ENCODE assay signal across 17 cellular contexts in the genomic region with DNA sequence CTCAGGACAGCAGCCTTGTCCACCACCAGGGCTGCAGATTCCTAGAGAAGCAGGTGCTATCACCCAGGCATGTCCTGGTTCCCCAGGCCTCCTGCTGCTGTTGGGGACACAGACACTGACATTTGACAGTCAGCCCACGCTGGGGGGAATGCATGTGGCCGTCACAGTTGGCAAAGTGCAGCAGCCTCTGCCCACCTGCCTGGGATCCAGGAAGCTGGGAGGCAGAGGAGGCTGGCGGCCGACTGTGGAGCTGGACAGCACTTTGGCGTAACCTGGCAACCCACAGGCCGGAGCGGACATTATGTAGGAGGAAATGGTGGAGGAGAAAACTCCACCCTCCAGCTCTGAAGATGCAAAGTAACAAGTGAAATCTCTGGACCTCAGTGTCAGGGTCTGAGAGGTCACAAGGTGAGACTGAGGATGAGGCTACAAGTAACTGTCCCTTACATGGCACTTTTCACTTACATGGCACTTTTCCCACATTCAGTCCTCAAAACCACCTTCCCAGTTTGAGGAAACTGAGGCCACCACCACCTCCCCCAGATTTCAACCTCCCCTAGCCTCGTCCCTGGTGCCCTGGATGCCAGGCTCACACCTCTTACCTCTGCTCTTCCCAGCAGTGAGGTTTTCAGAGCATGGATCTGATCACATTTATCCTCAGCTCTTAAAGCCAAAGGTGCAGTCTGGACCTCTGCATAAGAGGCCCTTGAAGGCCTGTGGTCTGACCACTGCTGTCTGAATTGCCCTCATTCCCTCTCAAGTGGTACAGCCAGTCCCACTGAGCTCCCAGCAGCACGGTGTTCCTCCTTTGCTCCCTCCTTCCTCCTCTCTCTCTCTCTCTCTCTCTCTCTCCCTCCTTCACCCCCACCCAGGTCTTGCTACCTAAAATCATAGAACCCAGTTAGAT. TPM values are rescaled to one million over a fixed set of nuclear protein-coding genes. Genes with fewer than 3 reads are reported as not detected.
A peak's percentile ranks its signal among the peaks of the same experiment; 100 is the strongest.
DNase-seq lines count a peak whose midpoint lies in the region; ATAC-seq and TF ChIP-seq lines count a peak whose summit lies in the region.
"Had no signal": no experiment of that assay in that cellular context is flagged by ENCODE, and none has a peak within 500 bp of the region (broad histone marks: within the 10 kb centered on the region; RNA-seq: fewer than 3 reads in every experiment).

No MANE protein-coding gene starts in this region.

- no peak overlapping the region for H3K4me3 Mint-ChIP-seq in activated naive CD8-positive, alpha-beta T cell treated with anti-CD3 and anti-CD28 coated beads, Interleukin-2, amount 10 ng/mL, durations not matched to agents 7 days and 5 days
- no peak overlapping the region for H3K4me3 Mint-ChIP-seq in activated naive CD8-positive, alpha-beta T cell treated with anti-CD3 and anti-CD28 coated beads for 36 hours
- no peak overlapping the region for H3K4me3 Mint-ChIP-seq in naive thymus-derived CD8-positive, alpha-beta T cell
- H3K4me3 Mint-ChIP-seq: IgD-negative memory B cell had no signal

- H3K36me3 ChIP-seq in RWPE2 (ENCODE audit: low read depth), result peaks cover 19% of the 10 kb centered on the region
- H3K36me3 ChIP-seq in lung (ENCODE audit: control insufficient read depth in 2 of 2, insufficient read depth in 2 of 2, low read length in 2 of 2), result peaks cover 0 to 3% of the 10 kb centered on the region in 2 donors
- H3K36me3 ChIP-seq in upper lobe of left lung, result peaks cover 0 to 4% (median 0%) of the 10 kb centered on the region in 4 donors
- peaks cover 0 to 20% of the 10 kb centered on the region in 2 donors for H3K36me3 ChIP-seq in psoas muscle (ENCODE audit: insufficient read depth in 1 of 2, low read depth in 1 of 2)

- intact Hi-C loops in psoas muscle (cut with DNase I), result no loop called here

- H3K4me3 ChIP-seq in RWPE2 (ENCODE audit: severe bottlenecking) (no peak overlapping the region), lung (no peak overlapping the region), upper lobe of left lung (no peak overlapping the region), psoas muscle (no peak overlapping the region)
- H3K4me3 ChIP-seq: BLaER1 treated with 17β-estradiol and CSF1 and Interleukin-3, amounts not matched to agents 10 nM and 100 nM had no signal

- H3K27me3 ChIP-seq in RWPE2 (ENCODE audit: insufficient read depth, poor library complexity, severe bottlenecking) (no peaks in the 10 kb centered on the region), lung (ENCODE audit: control insufficient read depth, insufficient read depth) (no peaks in the 10 kb centered on the region), upper lobe of left lung (no peaks in the 10 kb centered on the region), psoas muscle (ENCODE audit: insufficient read depth in 3 of 3, low read length in 2 of 3) (no peaks in the 10 kb centered on the region)
- H3K27me3 ChIP-seq: BLaER1 treated with 17β-estradiol and CSF1 and Interleukin-3, amounts not matched to agents 10 nM and 100 nM had no signal

- H3K4me1 ChIP-seq in RWPE2 (ENCODE audit: insufficient read depth, poor library complexity, severe bottlenecking) (no peaks in the 10 kb centered on the region), lung (ENCODE audit: control insufficient read depth in 2 of 2, insufficient read depth in 2 of 2, low read length in 2 of 2) (peaks cover 0 to 3% of the 10 kb centered on the region in 2 donors), upper lobe of left lung (peaks cover 0 to 15% (median 7%) of the 10 kb centered on the region in 4 donors), psoas muscle (no peaks in the 10 kb centered on the region)
- H3K4me1 ChIP-seq: Caco-2 had no signal

- H3K27ac Mint-ChIP-seq in activated naive CD8-positive, alpha-beta T cell treated with anti-CD3 and anti-CD28 coated beads, Interleukin-2, amount 10 ng/mL, durations not matched to agents 7 days and 5 days, result peak overlapping the region; percentile 11
- no peak overlapping the region for H3K27ac Mint-ChIP-seq in activated naive CD8-positive, alpha-beta T cell treated with anti-CD3 and anti-CD28 coated beads for 36 hours
- H3K27ac Mint-ChIP-seq in naive thymus-derived CD8-positive, alpha-beta T cell, result peak overlapping the region in 1 of 10 donors; percentile 21

- no peak overlapping the region for H3K27ac ChIP-seq in RWPE2 (ENCODE audit: poor library complexity, severe bottlenecking)
- peak overlapping the region in 1 of 2 donors; percentile 70 for H3K27ac ChIP-seq in lung (ENCODE audit: low read depth in 1 of 2, low read length in 1 of 2)
- peak overlapping the region in 3 of 4 donors; percentile 20 to 62 (median 44) for H3K27ac ChIP-seq in upper lobe of left lung
- no peak overlapping the region for H3K27ac ChIP-seq in psoas muscle
- H3K27ac ChIP-seq: BLaER1 treated with 17β-estradiol and CSF1 and Interleukin-3, amounts not matched to agents 10 nM and 100 nM had no signal

- no peak for TF ChIP-seq CTCF in RWPE2 (IDR thresholded peaks at IDR 0.05; ENCODE audit: poor library complexity, severe bottlenecking)
- TF ChIP-seq CTCF in lung (IDR thresholded peaks at IDR 0.05; ENCODE audit: control extremely low read depth, extremely low read depth), result no peak
- no peak for TF ChIP-seq CTCF in upper lobe of left lung (IDR thresholded peaks at IDR 0.05)
- no peak for TF ChIP-seq CTCF in psoas muscle (IDR thresholded peaks at IDR 0.05)

- POLR2A ChIA-PET in activated naive CD8-positive, alpha-beta T cell treated with anti-CD3 and anti-CD28 coated beads, Interleukin-2, amount 10 ng/mL, durations not matched to agents 7 days and 5 days (lab: Charles Lee), result interaction anchor here (0.6 to 1.0 kb wide), 3 partner anchors 9 to 425 kb away, joined by 3 to 4 read pairs (median 3); partner anchors contain the start of genes DYNLRB1 and MAP1LC3A
- POLR2A ChIA-PET in naive thymus-derived CD8-positive, alpha-beta T cell (lab: Charles Lee), result no interaction called here

- no peaks in the 10 kb centered on the region for H3K27me3 Mint-ChIP-seq in activated naive CD8-positive, alpha-beta T cell treated with anti-CD3 and anti-CD28 coated beads, Interleukin-2, amount 10 ng/mL, durations not matched to agents 7 days and 5 days
- H3K27me3 Mint-ChIP-seq in activated naive CD8-positive, alpha-beta T cell treated with anti-CD3 and anti-CD28 coated beads for 36 hours, result no peaks in the 10 kb centered on the region
- no peaks in the 10 kb centered on the region for H3K27me3 Mint-ChIP-seq in naive thymus-derived CD8-positive, alpha-beta T cell
- H3K27me3 Mint-ChIP-seq: IgD-negative memory B cell had no signal

- no peak for TF ChIP-seq POLR2A in upper lobe of left lung (IDR thresholded peaks at IDR 0.05)

- H3K4me1 Mint-ChIP-seq in activated naive CD8-positive, alpha-beta T cell treated with anti-CD3 and anti-CD28 coated beads, Interleukin-2, amount 10 ng/mL, durations not matched to agents 7 days and 5 days, result peaks cover 12% of the 10 kb centered on the region
- H3K4me1 Mint-ChIP-seq in activated naive CD8-positive, alpha-beta T cell treated with anti-CD3 and anti-CD28 coated beads for 36 hours, result peaks cover 9% of the 10 kb centered on the region
- peaks cover 0 to 6% (median 1%) of the 10 kb centered on the region in 4 donors for H3K4me1 Mint-ChIP-seq in naive thymus-derived CD8-positive, alpha-beta T cell

- WGBS in lung, 2 donors, result 70 to 85% methylated on average over 9 of the region's 9 CpGs
- WGBS in upper lobe of left lung, 2 donors, result 64 to 71% methylated on average over 9 of the region's 9 CpGs
- WGBS in psoas muscle, 3 donors, result 79 to 85% (median 82%) methylated on average over 9 of the region's 9 CpGs

- no peaks in the 10 kb centered on the region for H3K9me3 Mint-ChIP-seq in activated naive CD8-positive, alpha-beta T cell treated with anti-CD3 and anti-CD28 coated beads, Interleukin-2, amount 10 ng/mL, durations not matched to agents 7 days and 5 days
- H3K9me3 Mint-ChIP-seq in activated naive CD8-positive, alpha-beta T cell treated with anti-CD3 and anti-CD28 coated beads for 36 hours, result no peaks in the 10 kb centered on the region
- H3K9me3 Mint-ChIP-seq in naive thymus-derived CD8-positive, alpha-beta T cell, result no peaks in the 10 kb centered on the region
- H3K9me3 Mint-ChIP-seq: IgD-negative memory B cell had no signal

- no peaks in the 10 kb centered on the region for H3K9me3 ChIP-seq in RWPE2 (ENCODE audit: severe bottlenecking)
- H3K9me3 ChIP-seq in lung (ENCODE audit: control insufficient read depth in 2 of 2, insufficient read depth in 1 of 2, low read length in 1 of 2), result no peaks in the 10 kb centered on the region
- no peaks in the 10 kb centered on the region for H3K9me3 ChIP-seq in upper lobe of left lung
- no peaks in the 10 kb centered on the region for H3K9me3 ChIP-seq in psoas muscle
- H3K9me3 ChIP-seq: BLaER1 treated with 17β-estradiol and CSF1 and Interleukin-3, amounts not matched to agents 10 nM and 100 nM; Caco-2 had no signal

- no peak for TF ChIP-seq EP300 in upper lobe of left lung (IDR thresholded peaks at IDR 0.05)

- DNase-seq in activated naive CD8-positive, alpha-beta T cell treated with anti-CD3 and anti-CD28 coated beads, Interleukin-2, amount 10 ng/mL, durations not matched to agents 7 days and 5 days, result no peak
- no peak for DNase-seq in activated naive CD8-positive, alpha-beta T cell treated with anti-CD3 and anti-CD28 coated beads for 36 hours
- peak; percentile 49 for DNase-seq in RWPE2 (ENCODE audit: low spot score)
- DNase-seq in lung (ENCODE audit: low spot score), result peak; percentile 61
- peak; percentile 58 to 81 for DNase-seq in upper lobe of left lung
- DNase-seq in naive thymus-derived CD8-positive, alpha-beta T cell, result no peak
- no peak for DNase-seq in psoas muscle
- DNase-seq: kidney glomerular epithelial cell; NCI-H1092; NCI-H2029 treated with DMSO at 0.1 percent for 48 hours; NCI-H2227 treated with DMSO at 0.1 percent for 48 hours; NCI-H69; RPMI8226; stimulated activated CD4-positive, alpha-beta T cell treated with anti-CD3 and anti-CD28 coated beads, Interleukin-12 subunit alpha, Interleukin-12 subunit beta, amount 100 ng/mL, for 4 hours had no signal

- ATAC-seq in activated naive CD8-positive, alpha-beta T cell treated with anti-CD3 and anti-CD28 coated beads, Interleukin-2, amount 10 ng/mL, durations not matched to agents 7 days and 5 days (ENCODE audit: low read depth), result no peak
- ATAC-seq in RWPE2 (ENCODE audit: low read depth) (no peak; the same call in 2 of the 3 replicates), lung (ENCODE audit: insufficient read depth, low FRiP score) (peak; percentile 42), upper lobe of left lung (ENCODE audit: low FRiP score in 2 of 2) (peak; percentile 48 to 87), psoas muscle (no peak)
- no peak for ATAC-seq in naive thymus-derived CD8-positive, alpha-beta T cell

- peaks cover 5% of the 10 kb centered on the region for H3K36me3 Mint-ChIP-seq in activated naive CD8-positive, alpha-beta T cell treated with anti-CD3 and anti-CD28 coated beads, Interleukin-2, amount 10 ng/mL, durations not matched to agents 7 days and 5 days
- H3K36me3 Mint-ChIP-seq in activated naive CD8-positive, alpha-beta T cell treated with anti-CD3 and anti-CD28 coated beads for 36 hours, result peaks cover 2% of the 10 kb centered on the region
- peaks cover 0 to 27% (median 2%) of the 10 kb centered on the region in 3 donors for H3K36me3 Mint-ChIP-seq in naive thymus-derived CD8-positive, alpha-beta T cell

RNA-seq across cellular contexts. Expression of gene MAP1LC3A, which starts 8.7 kb away (rescaled TPM):
- total RNA-seq in activated naive CD8-positive, alpha-beta T cell treated with anti-CD3 and anti-CD28 coated beads, Interleukin-2, amount 10 ng/mL, durations not matched to agents 7 days and 5 days, result 1 to 10 TPM in 1 of 2 experiments, under 1 TPM in 1; 0.99 to 1.9 TPM
- total RNA-seq in activated naive CD8-positive, alpha-beta T cell treated with anti-CD3 and anti-CD28 coated beads for 36 hours, result under 1 TPM; 0.62 to 0.95 TPM
- 10 to 100 TPM; 30.1 to 30.7 TPM for total RNA-seq in lung
- polyA plus RNA-seq in lung, result 10 to 100 TPM; 44.8 to 67.6 TPM
- 100 to 1,000 TPM in 1 of 6 donors, 10 to 100 TPM in 5; 41.9 to 148 (median 71.8) TPM for total RNA-seq in upper lobe of left lung
- total RNA-seq in naive thymus-derived CD8-positive, alpha-beta T cell, result 1 to 10 TPM in 1 of 2 experiments, under 1 TPM in 1; 0.99 to 2.4 TPM
- polyA plus RNA-seq in naive thymus-derived CD8-positive, alpha-beta T cell, result 1 to 10 TPM in 2 of 3 donors, under 1 TPM in 1; 0.94 to 2.1 (median 1.6) TPM
- 10 to 100 TPM; 27.4 to 44.9 (median 37.5) TPM for total RNA-seq in psoas muscle
- 10 to 100 TPM; 27.4 to 90.5 (median 30.9) TPM for polyA plus RNA-seq in psoas muscle

RNA-seq across cellular contexts. Expression of gene DYNLRB1, which starts 51.0 kb away (rescaled TPM):
- 10 to 100 TPM; 91.2 to 96.8 TPM for total RNA-seq in activated naive CD8-positive, alpha-beta T cell treated with anti-CD3 and anti-CD28 coated beads, Interleukin-2, amount 10 ng/mL, durations not matched to agents 7 days and 5 days
- total RNA-seq in activated naive CD8-positive, alpha-beta T cell treated with anti-CD3 and anti-CD28 coated beads for 36 hours, result 10 to 100 TPM; 72.0 to 76.9 TPM
- total RNA-seq in lung (100 to 1,000 TPM in 1 of 2 donors, 10 to 100 TPM in 1; 77.3 to 135 TPM), upper lobe of left lung (100 to 1,000 TPM in 5 of 6 donors, 10 to 100 TPM in 1; 77.5 to 156 (median 122) TPM), psoas muscle (100 to 1,000 TPM in 2 of 4 donors, 10 to 100 TPM in 2; 93.2 to 119 (median 99.0) TPM)
- polyA plus RNA-seq in lung (100 to 1,000 TPM; 177 to 433 TPM), psoas muscle (100 to 1,000 TPM; 166 to 179 (median 171) TPM)
- 10 to 100 TPM; 60.1 to 67.6 TPM for total RNA-seq in naive thymus-derived CD8-positive, alpha-beta T cell
- polyA plus RNA-seq in naive thymus-derived CD8-positive, alpha-beta T cell, result 100 to 1,000 TPM; 216 to 275 (median 268) TPM

Comparison
In these comparisons a context has a peak if more than half of its experiments do, and no peak if none do; other contexts are left out.
1. ATAC-seq: peak in lung (single experiment) and upper lobe of left lung (2 of 2); none in activated naive CD8-positive, alpha-beta T cell treated with anti-CD3 and anti-CD28 coated beads, Interleukin-2, amount 10 ng/mL, durations not matched to agents 7 days and 5 days (single experiment), RWPE2 (single experiment), naive thymus-derived CD8-positive, alpha-beta T cell (0 of 2) and psoas muscle (0 of 4).
2. DNase-seq: peak in RWPE2 (single experiment), lung (single experiment) and upper lobe of left lung (2 of 2); none in activated naive CD8-positive, alpha-beta T cell treated with anti-CD3 and anti-CD28 coated beads, Interleukin-2, amount 10 ng/mL, durations not matched to agents 7 days and 5 days (single experiment), activated naive CD8-positive, alpha-beta T cell treated with anti-CD3 and anti-CD28 coated beads for 36 hours (single experiment), naive thymus-derived CD8-positive, alpha-beta T cell (0 of 10) and psoas muscle (0 of 2).
3. H3K27ac ChIP-seq: peak in upper lobe of left lung (3 of 4); none in RWPE2 (single experiment) and psoas muscle (single experiment).
4. RNA of gene MAP1LC3A, which starts 8.7 kb away (total RNA-seq): 41.9 to 148 TPM in upper lobe of left lung, 27.4 to 44.9 TPM in psoas muscle and 30.1 to 30.7 TPM in lung; 0.99 to 2.4 TPM in naive thymus-derived CD8-positive, alpha-beta T cell, 0.99 to 1.9 TPM in activated naive CD8-positive, alpha-beta T cell treated with anti-CD3 and anti-CD28 coated beads, Interleukin-2, amount 10 ng/mL, durations not matched to agents 7 days and 5 days and 0.62 to 0.95 TPM in activated naive CD8-positive, alpha-beta T cell treated with anti-CD3 and anti-CD28 coated beads for 36 hours; every median in the first group is over 4 times any median in the second.